1 cellular context compared by ENCODE assay signal in the genomic region with DNA sequence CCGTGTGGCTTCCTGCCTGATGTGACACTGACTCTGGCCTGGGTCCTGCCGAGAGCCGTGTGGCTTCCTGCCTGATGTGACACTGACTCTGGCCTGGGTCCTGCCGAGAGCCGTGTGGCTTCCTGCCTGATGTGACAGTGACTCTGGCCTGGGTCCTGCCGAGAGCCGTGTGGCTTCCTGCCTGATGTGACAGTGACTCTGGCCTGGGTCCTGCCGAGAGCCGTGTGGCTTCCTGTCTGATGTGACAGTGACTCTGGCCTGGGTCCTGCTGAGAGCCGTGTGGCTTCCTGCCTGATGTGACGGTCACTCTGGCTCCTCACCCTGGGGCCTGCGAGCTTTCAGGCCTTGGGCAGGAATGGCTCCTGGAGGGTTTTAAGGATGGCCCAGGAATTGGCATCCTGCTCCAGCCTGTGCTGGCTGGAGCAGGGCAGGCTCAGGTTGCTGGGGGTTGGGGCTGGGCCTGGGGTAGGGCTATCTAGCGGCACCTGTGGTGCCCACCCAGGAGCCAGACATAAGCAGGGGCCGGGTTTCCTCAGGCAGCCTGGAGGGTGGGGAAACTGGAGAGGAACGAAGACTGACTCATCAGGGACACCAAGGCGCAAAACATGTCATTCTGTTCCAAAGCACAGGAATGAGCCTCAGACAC.
TF ChIP-seq lines count a peak whose summit lies in the region.

No MANE protein-coding gene starts in this region.

TF ChIP-seq in GM12878, 131 proteins besides CTCF, POLR2A, EP300 and RAD21:
- TF ChIP-seq SIN3A (IDR thresholded peaks at IDR 0.05; ENCODE audit: low read depth, low read length) (0 out of 2 replicates have a peak, but pooled peaks have one; percentile 52), RUNX3 (IDR thresholded peaks at IDR 0.05; ENCODE audit: low read length) (0 out of 2 replicates have a peak, but pooled peaks have one; percentile 8)
- TF ChIP-seq, protein P1, sequence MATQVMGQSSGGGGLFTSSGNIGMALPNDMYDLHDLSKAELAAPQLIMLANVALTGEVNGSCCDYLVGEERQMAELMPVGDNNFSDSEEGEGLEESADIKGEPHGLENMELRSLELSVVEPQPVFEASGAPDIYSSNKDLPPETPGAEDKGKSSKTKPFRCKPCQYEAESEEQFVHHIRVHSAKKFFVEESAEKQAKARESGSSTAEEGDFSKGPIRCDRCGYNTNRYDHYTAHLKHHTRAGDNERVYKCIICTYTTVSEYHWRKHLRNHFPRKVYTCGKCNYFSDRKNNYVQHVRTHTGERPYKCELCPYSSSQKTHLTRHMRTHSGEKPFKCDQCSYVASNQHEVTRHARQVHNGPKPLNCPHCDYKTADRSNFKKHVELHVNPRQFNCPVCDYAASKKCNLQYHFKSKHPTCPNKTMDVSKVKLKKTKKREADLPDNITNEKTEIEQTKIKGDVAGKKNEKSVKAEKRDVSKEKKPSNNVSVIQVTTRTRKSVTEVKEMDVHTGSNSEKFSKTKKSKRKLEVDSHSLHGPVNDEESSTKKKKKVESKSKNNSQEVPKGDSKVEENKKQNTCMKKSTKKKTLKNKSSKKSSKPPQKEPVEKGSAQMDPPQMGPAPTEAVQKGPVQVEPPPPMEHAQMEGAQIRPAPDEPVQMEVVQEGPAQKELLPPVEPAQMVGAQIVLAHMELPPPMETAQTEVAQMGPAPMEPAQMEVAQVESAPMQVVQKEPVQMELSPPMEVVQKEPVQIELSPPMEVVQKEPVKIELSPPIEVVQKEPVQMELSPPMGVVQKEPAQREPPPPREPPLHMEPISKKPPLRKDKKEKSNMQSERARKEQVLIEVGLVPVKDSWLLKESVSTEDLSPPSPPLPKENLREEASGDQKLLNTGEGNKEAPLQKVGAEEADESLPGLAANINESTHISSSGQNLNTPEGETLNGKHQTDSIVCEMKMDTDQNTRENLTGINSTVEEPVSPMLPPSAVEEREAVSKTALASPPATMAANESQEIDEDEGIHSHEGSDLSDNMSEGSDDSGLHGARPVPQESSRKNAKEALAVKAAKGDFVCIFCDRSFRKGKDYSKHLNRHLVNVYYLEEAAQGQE (IDR thresholded peaks at IDR 0.05; ENCODE audit: low read depth, low read length): peak; percentile 76; the same call in 1 of the 2 replicates
TF ChIP-seq in GM12878: peak in this region for 3; not testable (repeated sequence) for 128.
